17 cellular contexts compared by ENCODE assay signal in genomic region chr2:74895031-74895425, GRCh38.
"Had no signal": no experiment of that assay in that cellular context is flagged by ENCODE, and none has a peak within 500 bp of the region (broad histone marks: within the 10 kb centered on the region; RNA-seq: fewer than 3 reads in every experiment).

No MANE protein-coding gene starts in this region.

- H3K4me1 Mint-ChIP-seq: activated B cell treated with CpG ODN at 0.5 μM for 24 hours, neural crest cell, T-helper 17 cell had no signal

- H3K9me3 Mint-ChIP-seq: neural crest cell had no signal

- H3K4me3 Mint-ChIP-seq: activated B cell treated with CpG ODN at 0.5 μM for 24 hours, neural crest cell, T-helper 17 cell had no signal

- H3K4me1 ChIP-seq: gastrocnemius medialis, lower lobe of right lung, pancreas had no signal

- H3K27me3 Mint-ChIP-seq: activated B cell treated with CpG ODN at 0.5 μM for 24 hours, T-helper 17 cell had no signal

- H3K4me3 ChIP-seq: gastrocnemius medialis, heart right ventricle, lower lobe of right lung, pancreas had no signal

- H3K27ac ChIP-seq: gastrocnemius medialis, heart right ventricle, lower lobe of right lung, pancreas had no signal

- DNase-seq: activated B cell treated with CpG ODN at 0.5 μM for 24 hours; activated CD4-positive, alpha-beta T cell treated with anti-CD3 and anti-CD28 coated beads, Interleukin-2, amount 50 U/mL, for 1 hour; activated CD8-positive, alpha-beta memory T cell treated with anti-CD3 and anti-CD28 coated beads for 24 hours; activated naive CD4-positive, alpha-beta T cell; aorta; gastrocnemius medialis; heart right ventricle; left colon; lower lobe of right lung; midbrain; pancreas; stimulated activated CD4-positive, alpha-beta T cell treated with anti-CD3 and anti-CD28 coated beads, Interleukin-15, amount 100 ng/mL, for 24 hours; stimulated activated CD4-positive, alpha-beta T cell treated with anti-CD3 and anti-CD28 coated beads, Interleukin-4, amount 100 ng/mL, for 1 hour; stimulated activated naive CD4-positive, alpha-beta T cell treated with Interleukin-2 at 50 U/mL for 16 hours; substantia nigra; T-helper 17 cell had no signal

- H3K36me3 ChIP-seq: pancreas had no signal

- ATAC-seq: gastrocnemius medialis, heart right ventricle, left colon, lower lobe of right lung, pancreas, T-helper 17 cell had no signal

- H3K27ac Mint-ChIP-seq: activated B cell treated with CpG ODN at 0.5 μM for 24 hours, T-helper 17 cell had no signal

- H3K9me3 ChIP-seq: gastrocnemius medialis, heart right ventricle, lower lobe of right lung, pancreas had no signal

- H3K27me3 ChIP-seq: gastrocnemius medialis, heart right ventricle, pancreas had no signal
